23 cellular contexts compared by ENCODE assay signal in genomic region chr14:51495319-51495718, GRCh38.
"Had no signal": no experiment of that assay in that cellular context is flagged by ENCODE, and none has a peak within 500 bp of the region (broad histone marks: within the 10 kb centered on the region; RNA-seq: fewer than 3 reads in every experiment).

No MANE protein-coding gene starts in this region.

- H3K27ac Mint-ChIP-seq: memory B cell; natural killer cell; stimulated activated memory B cell treated with anti-CD40 and anti-IgM and Interleukin-4, amounts not matched to agents 10 μg/mL and 1 μg/mL and 100 μg/mL, for 72 hours; type B pancreatic cell had no signal

- H3K4me1 Mint-ChIP-seq: memory B cell; natural killer cell; stimulated activated memory B cell treated with anti-CD40 and anti-IgM and Interleukin-4, amounts not matched to agents 10 μg/mL and 1 μg/mL and 100 μg/mL, for 72 hours had no signal

- DNase-seq: cortex of kidney; dorsolateral prefrontal cortex; effector CD4-positive, alpha-beta T cell; erythroblast; esophagus squamous epithelium; left ventricle myocardium superior; lower lobe of right lung; natural killer cell; occipital lobe; ovary; posterior cingulate gyrus; psoas muscle; right cardiac atrium; spleen; stimulated activated CD4-positive, alpha-beta T cell treated with anti-CD3 and anti-CD28 coated beads, Interleukin-4, amount 100 ng/mL, for 4 hours; stimulated activated naive CD8-positive, alpha-beta T cell treated with anti-CD3 and anti-CD28 coated beads, Interleukin-15, Interleukin-2, amounts not matched to agents 100 U/mL and 50 U/mL, for 24 hours; substantia nigra; testis; tibial artery had no signal

- H3K4me3 ChIP-seq: dorsolateral prefrontal cortex, esophagus squamous epithelium, lower lobe of right lung, ovary, psoas muscle, skin epidermis, spleen, testis, tibial artery had no signal

- H3K27me3 Mint-ChIP-seq: stimulated activated memory B cell treated with anti-CD40 and anti-IgM and Interleukin-4, amounts not matched to agents 10 μg/mL and 1 μg/mL and 100 μg/mL, for 72 hours; type B pancreatic cell had no signal

- ATAC-seq: left ventricle myocardium superior; lower lobe of right lung; natural killer cell; psoas muscle; right cardiac atrium; stimulated activated memory B cell treated with anti-CD40 and anti-IgM and Interleukin-4, amounts not matched to agents 10 μg/mL and 1 μg/mL and 100 μg/mL, for 72 hours; stimulated activated naive CD8-positive, alpha-beta T cell treated with anti-CD3 and anti-CD28 coated beads, Interleukin-15, Interleukin-2, amounts not matched to agents 100 U/mL and 50 U/mL, for 24 hours had no signal

- H3K36me3 Mint-ChIP-seq: memory B cell; natural killer cell; stimulated activated memory B cell treated with anti-CD40 and anti-IgM and Interleukin-4, amounts not matched to agents 10 μg/mL and 1 μg/mL and 100 μg/mL, for 72 hours; type B pancreatic cell had no signal

- H3K4me1 ChIP-seq: lower lobe of right lung, psoas muscle, spleen, testis, tibial artery had no signal

- H3K27ac ChIP-seq: dorsolateral prefrontal cortex, esophagus squamous epithelium, lower lobe of right lung, ovary, psoas muscle, skin epidermis, spleen, testis, tibial artery had no signal

- H3K36me3 ChIP-seq: lower lobe of right lung, ovary, spleen, tibial artery had no signal

- H3K4me3 Mint-ChIP-seq: memory B cell; natural killer cell; stimulated activated memory B cell treated with anti-CD40 and anti-IgM and Interleukin-4, amounts not matched to agents 10 μg/mL and 1 μg/mL and 100 μg/mL, for 72 hours; type B pancreatic cell had no signal

- H3K27me3 ChIP-seq: dorsolateral prefrontal cortex, esophagus squamous epithelium, ovary, testis, tibial artery had no signal

- H3K9me3 ChIP-seq: esophagus squamous epithelium, ovary, psoas muscle, testis had no signal
